In the genomic region with DNA sequence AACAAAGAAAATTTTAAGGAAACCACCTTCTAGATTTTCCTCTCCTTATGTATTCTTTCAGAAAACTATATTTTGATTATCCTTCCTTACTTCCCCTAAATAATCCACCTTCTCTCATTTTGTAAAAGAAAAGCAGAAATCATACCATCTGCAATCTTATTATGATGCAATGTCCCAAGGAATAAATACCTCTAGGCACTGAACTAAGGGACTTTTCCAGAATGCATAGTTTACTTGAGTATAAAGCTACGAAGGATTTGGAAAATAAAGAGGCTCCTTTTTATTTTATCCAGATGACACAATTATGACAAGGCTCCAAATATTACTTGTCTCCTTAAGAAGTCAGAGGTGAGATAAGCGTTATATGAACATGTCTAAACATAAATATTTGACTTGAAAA, we compare ENCODE assay signal across 2 cellular contexts.
TF ChIP-seq lines count a peak whose summit lies in the region.

No MANE protein-coding gene starts in this region.

TF ChIP-seq in HepG2, 621 proteins besides CTCF, POLR2A, EP300 and RAD21:
- TF ChIP-seq CEBPB (IDR thresholded peaks at IDR 0.05; ENCODE audit: borderline replicate concordance, low read depth, low read length) (peak; percentile 37; the same call in 1 of the 2 replicates), ASH2L (IDR thresholded peaks at IDR 0.05; ENCODE audit: insufficient read length, low read depth, low read length) (no peak), ATF7 (IDR thresholded peaks at IDR 0.05) (peak; percentile 41; the same call in 1 of the 2 replicates), ATF7 (CRISPR knock-in tag; IDR thresholded peaks at IDR 0.05) (no peak)

TF ChIP-seq in H1, 55 proteins besides CTCF, POLR2A, EP300 and RAD21:
- 0 out of 2 replicates have a peak, but pooled peaks have one; percentile 17 for TF ChIP-seq CEBPB (IDR thresholded peaks at IDR 0.05; ENCODE audit: low read depth, low read length)
- no peak for TF ChIP-seq SP4 (IDR thresholded peaks at IDR 0.05; ENCODE audit: low read length)
